In genomic region chr10:30432631-30433285, GRCh38 we compare ENCODE assay signal across 8 cellular contexts. TPM values are rescaled to one million over a fixed set of nuclear protein-coding genes. Genes with fewer than 3 reads are reported as not detected.
DNase-seq lines count a peak whose midpoint lies in the region; ATAC-seq, FAIRE-seq and TF ChIP-seq lines count a peak whose summit lies in the region.

No MANE protein-coding gene starts in this region.

- no peaks in the 10 kb centered on the region for H4K20me1 ChIP-seq in OCI-LY1 (ENCODE audit: insufficient read depth, low read length)
- H4K20me1 ChIP-seq in neural cell (ENCODE audit: insufficient read depth): no peaks in the 10 kb centered on the region

- DNase-seq in epithelial cell of prostate (ENCODE audit: low read depth, low spot score) (no peak), AG08396 (ENCODE audit: low spot score) (no peak), H54 (ENCODE audit: insufficient read length, low spot score) (no peak)
- DNase-seq in stimulated activated CD4-positive, alpha-beta T cell treated with anti-CD3 and anti-CD28 coated beads, Interleukin-4, amount 100 ng/mL, for 1 hour: no peak

- no peak for TF ChIP-seq EP300 in neural cell (conservative IDR thresholded peaks at IDR 0.05; ENCODE audit: poor library complexity, severe bottlenecking)

- H3K4me1 ChIP-seq in ES-I3 (ENCODE audit: insufficient read depth, low read length) (peaks cover 12% of the 10 kb centered on the region), OCI-LY1 (ENCODE audit: insufficient read depth, low read length, severe bottlenecking) (peaks cover 51% of the 10 kb centered on the region)

- TF ChIP-seq POLR2A in H54 (IDR thresholded peaks at IDR 0.05; ENCODE audit: low read depth, low read length): no peak

- H3K9ac ChIP-seq in ES-I3 (ENCODE audit: low read depth, low read length) (peak overlapping the region; percentile 88), OCI-LY1 (ENCODE audit: low read length) (peak overlapping the region; percentile 71), neural cell (ENCODE audit: low read length) (peak overlapping the region; percentile 71)

- H3K4me3 ChIP-seq in OCI-LY1 (ENCODE audit: low read depth, low read length, poor library complexity, severe bottlenecking): peak overlapping the region; percentile 70
- peak overlapping the region; percentile 97 for H3K4me3 ChIP-seq in neural cell (ENCODE audit: low read length)

- peak overlapping the region; percentile 83 for H3K27ac ChIP-seq in OCI-LY1 (ENCODE audit: low read depth, low read length, poor library complexity, severe bottlenecking)
- peak overlapping the region; percentile 93 for H3K27ac ChIP-seq in epithelial cell of prostate
- H3K27ac ChIP-seq in neural cell (ENCODE audit: low read length): no peak overlapping the region

- peaks cover 25% of the 10 kb centered on the region for H3K79me2 ChIP-seq in OCI-LY1 (ENCODE audit: insufficient read depth, low read length)
- no peaks in the 10 kb centered on the region for H3K79me2 ChIP-seq in neural cell (replicated peaks; ENCODE audit: insufficient read depth, low read length)

- H3F3A ChIP-seq in OCI-LY1 (ENCODE audit: insufficient read depth, low read length): no peaks in the 10 kb centered on the region
- no peaks in the 10 kb centered on the region for H3F3A ChIP-seq in neural cell (ENCODE audit: insufficient read depth, low read length, poor library complexity, severe bottlenecking)

- no peaks in the 10 kb centered on the region for H3K36me3 ChIP-seq in ES-I3 (ENCODE audit: insufficient read depth, low read length)
- H3K36me3 ChIP-seq in OCI-LY1 (ENCODE audit: insufficient read depth, low read length): peaks cover 5% of the 10 kb centered on the region; the same call in 1 of the 2 replicates
- H3K36me3 ChIP-seq in neural cell (ENCODE audit: insufficient read depth, low read length): no peaks in the 10 kb centered on the region

- H2AFZ ChIP-seq in OCI-LY1 (ENCODE audit: low read length): no peak overlapping the region
- H2AFZ ChIP-seq in neural cell (ENCODE audit: low read depth, low read length): peak overlapping the region; percentile 82

- H3K27me3 ChIP-seq in OCI-LY1 (ENCODE audit: insufficient read depth, low read length): no peaks in the 10 kb centered on the region
- H3K27me3 ChIP-seq in neural cell (ENCODE audit: insufficient read depth, low read depth, low read length): no peaks in the 10 kb centered on the region

- peak; percentile 8 for ATAC-seq in GM21619 (IDR thresholded peaks at IDR 0.05; ENCODE audit: unreplicated experiment)

- no peaks in the 10 kb centered on the region for H3K9me2 ChIP-seq in OCI-LY1 (ENCODE audit: low read depth, low read length)
- H3K9me2 ChIP-seq in neural cell (ENCODE audit: insufficient read depth, low read length): no peaks in the 10 kb centered on the region

- H3K9me3 ChIP-seq in ES-I3 (ENCODE audit: control insufficient read depth, insufficient read depth, low read length) (no peaks in the 10 kb centered on the region), OCI-LY1 (ENCODE audit: low read length) (no peaks in the 10 kb centered on the region), neural cell (ENCODE audit: low read length) (no peaks in the 10 kb centered on the region)

- no peak for TF ChIP-seq RAD21 in neural cell (conservative IDR thresholded peaks at IDR 0.05)

- no peak for FAIRE-seq in H54 (lab: Jason Lieb, UNC)

- H3K4me2 ChIP-seq in OCI-LY1 (ENCODE audit: low read length) (peak overlapping the region; percentile 66), neural cell (ENCODE audit: low read length) (peak overlapping the region; percentile 57)

- TF ChIP-seq CTCF in OCI-LY1 (IDR thresholded peaks at IDR 0.05; ENCODE audit: low read length): no peak
- TF ChIP-seq CTCF in neural cell (IDR thresholded peaks at IDR 0.05; ENCODE audit: poor library complexity, severe bottlenecking): no peak

TF ChIP-seq in neural cell, 6 proteins besides CTCF, POLR2A, EP300 and RAD21:
- TF ChIP-seq, protein P1, sequence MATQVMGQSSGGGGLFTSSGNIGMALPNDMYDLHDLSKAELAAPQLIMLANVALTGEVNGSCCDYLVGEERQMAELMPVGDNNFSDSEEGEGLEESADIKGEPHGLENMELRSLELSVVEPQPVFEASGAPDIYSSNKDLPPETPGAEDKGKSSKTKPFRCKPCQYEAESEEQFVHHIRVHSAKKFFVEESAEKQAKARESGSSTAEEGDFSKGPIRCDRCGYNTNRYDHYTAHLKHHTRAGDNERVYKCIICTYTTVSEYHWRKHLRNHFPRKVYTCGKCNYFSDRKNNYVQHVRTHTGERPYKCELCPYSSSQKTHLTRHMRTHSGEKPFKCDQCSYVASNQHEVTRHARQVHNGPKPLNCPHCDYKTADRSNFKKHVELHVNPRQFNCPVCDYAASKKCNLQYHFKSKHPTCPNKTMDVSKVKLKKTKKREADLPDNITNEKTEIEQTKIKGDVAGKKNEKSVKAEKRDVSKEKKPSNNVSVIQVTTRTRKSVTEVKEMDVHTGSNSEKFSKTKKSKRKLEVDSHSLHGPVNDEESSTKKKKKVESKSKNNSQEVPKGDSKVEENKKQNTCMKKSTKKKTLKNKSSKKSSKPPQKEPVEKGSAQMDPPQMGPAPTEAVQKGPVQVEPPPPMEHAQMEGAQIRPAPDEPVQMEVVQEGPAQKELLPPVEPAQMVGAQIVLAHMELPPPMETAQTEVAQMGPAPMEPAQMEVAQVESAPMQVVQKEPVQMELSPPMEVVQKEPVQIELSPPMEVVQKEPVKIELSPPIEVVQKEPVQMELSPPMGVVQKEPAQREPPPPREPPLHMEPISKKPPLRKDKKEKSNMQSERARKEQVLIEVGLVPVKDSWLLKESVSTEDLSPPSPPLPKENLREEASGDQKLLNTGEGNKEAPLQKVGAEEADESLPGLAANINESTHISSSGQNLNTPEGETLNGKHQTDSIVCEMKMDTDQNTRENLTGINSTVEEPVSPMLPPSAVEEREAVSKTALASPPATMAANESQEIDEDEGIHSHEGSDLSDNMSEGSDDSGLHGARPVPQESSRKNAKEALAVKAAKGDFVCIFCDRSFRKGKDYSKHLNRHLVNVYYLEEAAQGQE (IDR thresholded peaks at IDR 0.05; ENCODE audit: borderline replicate concordance): no peak
- TF ChIP-seq SMC3 (conservative IDR thresholded peaks at IDR 0.05; ENCODE audit: poor library complexity) (no peak), TAF1 (IDR thresholded peaks at IDR 0.05; ENCODE audit: low read depth) (no peak), MXI1 (conservative IDR thresholded peaks at IDR 0.05; ENCODE audit: poor library complexity, severe bottlenecking) (no peak), POLR2AphosphoS5 (IDR thresholded peaks at IDR 0.05) (no peak), EZH2 (IDR thresholded peaks at IDR 0.05; ENCODE audit: borderline replicate concordance, insufficient read depth, low read length, poor library complexity, severe bottlenecking) (no peak)
TF ChIP-seq in neural cell: peak in this region for 0.

RNA-seq across cellular contexts. Expression of gene MAP3K8, which starts 1.2 kb away (rescaled TPM):
- 1.5 and 2.0 TPM in 2 replicates for polyA plus RNA-seq in neural cell
- polyA minus RNA-seq in neural cell: 0.46 and 0.73 TPM in 2 replicates
